ENCODE assay signal across 15 cellular contexts in genomic region chr9:81002242-81002641, GRCh38.
A peak's percentile ranks its signal among the peaks of the same experiment; 100 is the strongest.
DNase-seq lines count a peak whose midpoint lies in the region; ATAC-seq, FAIRE-seq and TF ChIP-seq lines count a peak whose summit lies in the region.
"Had no signal": no experiment of that assay in that cellular context is flagged by ENCODE, and none has a peak within 500 bp of the region (broad histone marks: within the 10 kb centered on the region; RNA-seq: fewer than 3 reads in every experiment).

No MANE protein-coding gene starts in this region.

- peak overlapping the region; percentile 67 for H3K4me3 Mint-ChIP-seq in CD4-positive, alpha-beta T cell
- H3K4me3 Mint-ChIP-seq: central memory CD8-positive, alpha-beta T cell had no signal

- no peak overlapping the region for H3K27ac ChIP-seq in CD4-positive, alpha-beta T cell (ENCODE audit: low read depth, low read length)
- H3K27ac ChIP-seq: Peyer's patch had no signal

- FAIRE-seq in RCC 7860 (lab: Jason Lieb, UNC): peak; percentile 83
- FAIRE-seq: GM12891, islet of Langerhans, K562 had no signal

- no peaks in the 10 kb centered on the region for H3K36me3 Mint-ChIP-seq in CD4-positive, alpha-beta T cell (ENCODE audit: low read depth)

- H3K27me3 ChIP-seq in CD4-positive, alpha-beta T cell (ENCODE audit: control insufficient read depth, insufficient read depth, low read length): no peaks in the 10 kb centered on the region
- H3K27me3 ChIP-seq: Peyer's patch had no signal

- no peaks in the 10 kb centered on the region for H3K9me3 ChIP-seq in CD4-positive, alpha-beta T cell (ENCODE audit: control insufficient read depth, low read length)

- H3K27me3 Mint-ChIP-seq in CD4-positive, alpha-beta T cell: peaks cover 21% of the 10 kb centered on the region
- H3K27me3 Mint-ChIP-seq: central memory CD8-positive, alpha-beta T cell had no signal

- peak overlapping the region; percentile 60 for H3K27ac Mint-ChIP-seq in CD4-positive, alpha-beta T cell

- peaks cover 7% of the 10 kb centered on the region for H3K4me1 Mint-ChIP-seq in CD4-positive, alpha-beta T cell (ENCODE audit: low read depth)
- H3K4me1 Mint-ChIP-seq: central memory CD8-positive, alpha-beta T cell had no signal

- no peak for TF ChIP-seq CTCF in CD4-positive, alpha-beta T cell (IDR thresholded peaks at IDR 0.05)

- H3K9me3 Mint-ChIP-seq in CD4-positive, alpha-beta T cell: peaks cover 6% of the 10 kb centered on the region

- intact Hi-C loops in CD4-positive, alpha-beta T cell (cut with DNase I, micrococcal nuclease): no loop called here

- ATAC-seq in CD4-positive, alpha-beta T cell (ENCODE audit: poor library complexity): peak; percentile 44
- ATAC-seq in HG03097 (IDR thresholded peaks at IDR 0.05; ENCODE audit: low FRiP score, unreplicated experiment) (no peak), SK-N-SH treated with all-trans-retinoic acid at 6 μM for 48 hours (no peak)
- ATAC-seq: K562 had no signal

- CTCF ChIA-PET in CD4-positive, alpha-beta T cell (lab: Charles Lee): no interaction called here

- peak in 1 of 10 experiments; percentile 24 for DNase-seq in CD4-positive, alpha-beta T cell
- DNase-seq in Daoy (ENCODE audit: low read depth) (peak; percentile 5), RCC 7860 (ENCODE audit: low spot score) (peak; percentile 76), iPS-NIHi7 (ENCODE audit: extremely low spot score) (peak; percentile 6), COR-L47 (lab: John Stamatoyannopoulos, UW) (no peak)
- DNase-seq in effector CD4-positive, alpha-beta T cell: no peak
- DNase-seq: NCI-H2171, Peyer's patch, T1000 had no signal

- POLR2A ChIA-PET in CD4-positive, alpha-beta T cell (lab: Charles Lee): no interaction called here

TF ChIP-seq in SK-N-SH treated with all-trans-retinoic acid at 6 μM for 48 hours, 23 proteins besides CTCF, POLR2A, EP300 and RAD21:
- TF ChIP-seq CREB5 (CRISPR knock-in tag; IDR thresholded peaks at IDR 0.05; ENCODE audit: low read depth) (no peak), ZNF8 (CRISPR knock-in tag; IDR thresholded peaks at IDR 0.05) (no peak), TCF4 (CRISPR knock-in tag; IDR thresholded peaks at IDR 0.05; ENCODE audit: borderline replicate concordance) (no peak), ZFP30 (CRISPR knock-in tag; IDR thresholded peaks at IDR 0.05) (no peak), CSRNP3 (CRISPR knock-in tag; IDR thresholded peaks at IDR 0.05) (no peak), BACH2 (CRISPR knock-in tag; IDR thresholded peaks at IDR 0.05; ENCODE audit: borderline replicate concordance) (no peak), CSDC2 (CRISPR knock-in tag; IDR thresholded peaks at IDR 0.05) (no peak), POU6F1 (CRISPR knock-in tag; IDR thresholded peaks at IDR 0.05; ENCODE audit: borderline replicate concordance, low read depth) (no peak), SNAI2 (CRISPR knock-in tag; IDR thresholded peaks at IDR 0.05) (no peak), RARB (CRISPR knock-in tag; IDR thresholded peaks at IDR 0.05) (no peak), PATZ1 (CRISPR knock-in tag; IDR thresholded peaks at IDR 0.05; ENCODE audit: borderline replicate concordance) (no peak), GLIS3 (CRISPR knock-in tag; IDR thresholded peaks at IDR 0.05) (no peak), ESRRG (CRISPR knock-in tag; IDR thresholded peaks at IDR 0.05) (no peak)

Comparison
In these comparisons a context has a peak if more than half of its experiments do, and no peak if none do; other contexts are left out.
1. DNase-seq: peak in Daoy (single experiment), RCC 7860 (single experiment) and iPS-NIHi7 (single experiment); none in effector CD4-positive, alpha-beta T cell (single experiment) and COR-L47 (single experiment).